20 cellular contexts compared by ENCODE assay signal in the genomic region with DNA sequence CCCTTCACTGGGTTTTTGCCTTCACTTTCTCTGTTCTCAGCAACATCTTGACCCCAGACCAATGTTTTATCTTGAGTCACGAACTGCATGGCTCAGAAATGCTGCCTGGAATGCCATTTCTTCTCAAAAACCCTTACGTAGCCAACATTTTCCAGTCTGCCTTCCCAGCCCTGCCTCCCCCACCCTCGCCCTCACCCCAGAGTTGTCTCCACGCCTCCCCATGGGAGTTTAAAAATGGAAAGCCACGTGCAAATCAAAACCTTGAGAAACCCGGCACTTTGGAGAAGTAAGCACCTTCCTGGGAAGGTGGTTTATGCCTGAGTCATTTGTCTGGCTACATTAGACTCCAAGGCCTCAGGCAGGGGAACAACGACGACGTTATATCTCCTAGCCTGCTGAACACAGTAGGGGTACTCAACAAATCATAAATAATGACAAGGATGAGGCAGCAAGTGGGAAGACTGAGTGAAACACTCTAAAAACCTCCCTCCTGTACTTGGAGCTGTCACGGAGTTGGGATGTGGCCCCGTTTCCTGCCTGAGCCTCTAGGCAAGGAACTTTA.
"Had no signal": no experiment of that assay in that cellular context is flagged by ENCODE, and none has a peak within 500 bp of the region (broad histone marks: within the 10 kb centered on the region; RNA-seq: fewer than 3 reads in every experiment).

No MANE protein-coding gene starts in this region.

- H3K27ac Mint-ChIP-seq: activated naive CD8-positive, alpha-beta T cell; activated T-cell treated with anti-CD3 and anti-CD28 coated beads, Interleukin-2, amount 50 U/mL, for 24 hours; memory B cell; naive thymus-derived CD4-positive, alpha-beta T cell had no signal

- H3K36me3 ChIP-seq: left ventricle myocardium inferior, neutrophil, right atrium auricular region, upper lobe of left lung had no signal

- H3K27ac ChIP-seq: left ventricle myocardium inferior, neutrophil, right atrium auricular region, SK-N-MC, upper lobe of left lung had no signal

- H3K27me3 Mint-ChIP-seq: activated T-cell treated with anti-CD3 and anti-CD28 coated beads, Interleukin-2, amount 50 U/mL, for 24 hours had no signal

- H3K4me3 ChIP-seq: left ventricle myocardium inferior, mucosa of descending colon, right atrium auricular region, SK-N-MC, upper lobe of left lung had no signal

- H3K9me3 Mint-ChIP-seq: activated T-cell treated with anti-CD3 and anti-CD28 coated beads, Interleukin-2, amount 50 U/mL, for 24 hours; memory B cell had no signal

- H3K4me1 Mint-ChIP-seq: memory B cell; naive thymus-derived CD4-positive, alpha-beta T cell had no signal

- DNase-seq: activated CD4-positive, alpha-beta T cell treated with anti-CD3 and anti-CD28 coated beads, Interleukin-2, amount 50 U/mL, for 48 hours; activated effector memory CD4-positive, alpha-beta T cell treated with anti-CD3 and anti-CD28 coated beads, Interleukin-2, amount 50 U/mL, for 16 hours; activated T-cell treated with anti-CD3 and anti-CD28 coated beads, Interleukin-2, amount 50 U/mL, for 24 hours; amygdala; erythroblast; hippocampal formation; left ventricle myocardium inferior; mucosa of descending colon; naive thymus-derived CD4-positive, alpha-beta T cell; posterior cingulate gyrus; stimulated activated CD4-positive, alpha-beta T cell treated with anti-CD3 and anti-CD28 coated beads, Interleukin-15, amount 100 ng/mL, for 24 hours; stimulated activated CD4-positive, alpha-beta T cell treated with anti-CD3 and anti-CD28 coated beads, Interleukin-4, amount 100 ng/mL, for 24 hours; stimulated activated naive CD4-positive, alpha-beta T cell; substantia nigra; upper lobe of left lung had no signal

- H3K4me1 ChIP-seq: left ventricle myocardium inferior, right atrium auricular region had no signal

- H3K36me3 Mint-ChIP-seq: activated naive CD8-positive, alpha-beta T cell; memory B cell; naive thymus-derived CD4-positive, alpha-beta T cell had no signal

- ATAC-seq: mucosa of descending colon; naive thymus-derived CD4-positive, alpha-beta T cell had no signal

- H3K9me3 ChIP-seq: left ventricle myocardium inferior, mucosa of descending colon, neutrophil, right atrium auricular region, upper lobe of left lung had no signal

- H3K27me3 ChIP-seq: neutrophil, right atrium auricular region, upper lobe of left lung had no signal

- H3K4me3 Mint-ChIP-seq: activated naive CD8-positive, alpha-beta T cell; activated T-cell treated with anti-CD3 and anti-CD28 coated beads, Interleukin-2, amount 50 U/mL, for 24 hours; memory B cell; naive thymus-derived CD4-positive, alpha-beta T cell had no signal
